Comparison of ENCODE assay signal across 8 cellular contexts in the genomic region with DNA sequence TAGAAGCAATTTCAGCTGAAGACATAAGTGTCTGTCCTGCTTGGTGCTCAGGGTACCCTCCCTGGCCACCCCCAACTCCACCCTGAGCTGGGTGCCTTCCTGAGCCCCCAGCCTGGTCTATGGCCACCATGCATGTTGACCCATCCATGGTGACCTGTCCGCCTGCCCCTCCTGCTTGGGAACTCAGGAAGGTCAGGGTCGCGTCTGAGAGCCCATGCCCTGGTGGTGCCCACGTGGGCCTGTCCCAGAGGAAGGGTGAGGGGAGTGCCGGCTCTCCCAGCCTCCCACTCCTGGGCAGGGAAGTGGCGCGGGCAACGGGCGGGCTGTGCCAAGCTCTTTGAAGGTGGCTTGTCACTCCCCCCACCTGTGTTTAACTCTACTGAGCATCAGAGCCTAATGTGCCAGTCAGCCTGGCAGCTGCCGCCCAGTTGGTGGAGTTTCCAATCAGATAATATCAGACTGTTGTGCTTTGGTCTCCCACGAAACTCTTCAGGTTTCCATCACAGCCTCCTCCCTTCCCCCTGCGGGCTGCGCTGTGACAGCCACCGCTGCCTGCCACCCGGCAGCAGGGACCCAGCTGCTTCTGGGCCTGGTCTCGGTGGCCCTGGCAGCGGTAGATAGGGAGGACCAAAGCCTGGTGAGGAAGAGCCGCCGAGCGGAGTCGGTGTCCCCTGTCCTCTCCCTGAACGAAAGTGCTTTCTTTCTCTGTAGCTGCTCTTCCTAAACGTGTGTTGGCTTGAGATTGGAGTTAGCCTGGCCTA. TPM values are rescaled to one million over a fixed set of nuclear protein-coding genes. Genes with fewer than 3 reads are reported as not detected.
DNase-seq lines count a peak whose midpoint lies in the region; ATAC-seq lines count a peak whose summit lies in the region.

No MANE protein-coding gene starts in this region.

- no peaks in the 10 kb centered on the region for H3K36me3 Mint-ChIP-seq in activated CD4-positive, alpha-beta memory T cell treated with anti-CD3 and anti-CD28 coated beads, Interleukin-2, amount 10 ng/mL, durations not matched to agents 7 days and 5 days (ENCODE audit: low read depth)

- H3K9me3 Mint-ChIP-seq in activated CD4-positive, alpha-beta memory T cell treated with anti-CD3 and anti-CD28 coated beads, Interleukin-2, amount 10 ng/mL, durations not matched to agents 7 days and 5 days: no peaks in the 10 kb centered on the region

- peak overlapping the region; percentile 84 for H3K4me3 Mint-ChIP-seq in activated CD4-positive, alpha-beta memory T cell treated with anti-CD3 and anti-CD28 coated beads, Interleukin-2, amount 10 ng/mL, durations not matched to agents 7 days and 5 days

- CTCF ChIA-PET in activated CD4-positive, alpha-beta memory T cell treated with anti-CD3 and anti-CD28 coated beads, Interleukin-2, amount 10 ng/mL, durations not matched to agents 7 days and 5 days (lab: Charles Lee): interaction anchor here (1.3 to 1.4 kb wide), 3 partner anchors 12 to 33 kb away, joined by 3 to 7 read pairs (median 5); no protein-coding TSS in a partner anchor

- POLR2A ChIA-PET in activated CD4-positive, alpha-beta memory T cell treated with anti-CD3 and anti-CD28 coated beads, Interleukin-2, amount 10 ng/mL, durations not matched to agents 7 days and 5 days (lab: Charles Lee): interaction anchor here (0.8 to 6.3 kb wide), 10 partner anchors 12 to 1085 kb away, joined by 3 to 86 read pairs (median 6); a partner anchor contains a TSS

- H3K4me1 Mint-ChIP-seq in activated CD4-positive, alpha-beta memory T cell treated with anti-CD3 and anti-CD28 coated beads, Interleukin-2, amount 10 ng/mL, durations not matched to agents 7 days and 5 days: peaks cover 68% of the 10 kb centered on the region

- peak; percentile 62 for DNase-seq in activated CD4-positive, alpha-beta memory T cell treated with anti-CD3 and anti-CD28 coated beads, Interleukin-2, amount 10 ng/mL, durations not matched to agents 7 days and 5 days
- DNase-seq in cardiac septum (ENCODE audit: low spot score) (peak; percentile 77), DMS114 treated with DMSO at 0.1 percent for 48 hours (lab: John Stamatoyannopoulos, UW; ENCODE audit: unreplicated experiment) (no peak), NCI-H524 treated with DMSO at 0.1 percent for 48 hours (lab: John Stamatoyannopoulos, UW) (no peak), DMS79 (lab: John Stamatoyannopoulos, UW) (no peak), kidney tubule cell (ENCODE audit: low spot score) (no peak)
- peak; percentile 66 for DNase-seq in stimulated activated CD8-positive, alpha-beta memory T cell treated with anti-CD3 and anti-CD28 coated beads, Interleukin-4, amount 100 ng/mL, for 48 hours

- intact Hi-C loops in cardiac septum (cut with DNase I): no loop called here

- H3K27me3 Mint-ChIP-seq in activated CD4-positive, alpha-beta memory T cell treated with anti-CD3 and anti-CD28 coated beads, Interleukin-2, amount 10 ng/mL, durations not matched to agents 7 days and 5 days: no peaks in the 10 kb centered on the region

- peak; percentile 12 for ATAC-seq in HG03378 (IDR thresholded peaks at IDR 0.05; ENCODE audit: unreplicated experiment)

- peak overlapping the region; percentile 90 for H3K27ac Mint-ChIP-seq in activated CD4-positive, alpha-beta memory T cell treated with anti-CD3 and anti-CD28 coated beads, Interleukin-2, amount 10 ng/mL, durations not matched to agents 7 days and 5 days

RNA-seq across cellular contexts. Expression of a gene that starts 4.8 kb away (rescaled TPM):
- 10 to 100 TPM; 77.0 to 80.3 TPM for total RNA-seq in activated CD4-positive, alpha-beta memory T cell treated with anti-CD3 and anti-CD28 coated beads, Interleukin-2, amount 10 ng/mL, durations not matched to agents 7 days and 5 days
- total RNA-seq in cardiac septum: 19.1 TPM

RNA-seq across cellular contexts. Expression of a gene that starts 41.6 kb away (rescaled TPM):
- 10 to 100 TPM; 56.1 to 58.4 TPM for total RNA-seq in activated CD4-positive, alpha-beta memory T cell treated with anti-CD3 and anti-CD28 coated beads, Interleukin-2, amount 10 ng/mL, durations not matched to agents 7 days and 5 days
- 22.6 TPM for total RNA-seq in cardiac septum

RNA-seq across cellular contexts. Expression of a gene that starts 45.9 kb away (rescaled TPM):
- 100 to 1,000 TPM; 266 to 277 TPM for total RNA-seq in activated CD4-positive, alpha-beta memory T cell treated with anti-CD3 and anti-CD28 coated beads, Interleukin-2, amount 10 ng/mL, durations not matched to agents 7 days and 5 days
- total RNA-seq in cardiac septum: 213 TPM

Comparison
In these comparisons a context has a peak if more than half of its experiments do, and no peak if none do; other contexts are left out.
1. DNase-seq: peak in activated CD4-positive, alpha-beta memory T cell treated with anti-CD3 and anti-CD28 coated beads, Interleukin-2, amount 10 ng/mL, durations not matched to agents 7 days and 5 days (single experiment), cardiac septum (single experiment) and stimulated activated CD8-positive, alpha-beta memory T cell treated with anti-CD3 and anti-CD28 coated beads, Interleukin-4, amount 100 ng/mL, for 48 hours (single experiment); none in DMS114 treated with DMSO at 0.1 percent for 48 hours (single experiment), NCI-H524 treated with DMSO at 0.1 percent for 48 hours (single experiment), DMS79 (single experiment) and kidney tubule cell (single experiment).